8 cellular contexts compared by ENCODE assay signal in genomic region chr11:68040121-68040956, GRCh38. TPM values are rescaled to one million over a fixed set of nuclear protein-coding genes. Genes with fewer than 3 reads are reported as not detected.
DNase-seq lines count a peak whose midpoint lies in the region; ATAC-seq and TF ChIP-seq lines count a peak whose summit lies in the region.

No MANE protein-coding gene starts in this region.

- no peak for TF ChIP-seq CTCF in CD8-positive, alpha-beta T cell (IDR thresholded peaks at IDR 0.05)
- TF ChIP-seq CTCF in MM.1S (IDR thresholded peaks at IDR 0.05; ENCODE audit: low read length) (no peak), suprapubic skin (IDR thresholded peaks at IDR 0.05) (no peak)

- H3K4me3 Mint-ChIP-seq in CD8-positive, alpha-beta T cell: peak overlapping the region; percentile 86
- H3K4me3 Mint-ChIP-seq in memory B cell: peak overlapping the region; percentile 96

- TF ChIP-seq EP300 in suprapubic skin (IDR thresholded peaks at IDR 0.05): no peak

- H3K36me3 Mint-ChIP-seq in CD8-positive, alpha-beta T cell: peaks cover 29% of the 10 kb centered on the region
- H3K36me3 Mint-ChIP-seq in memory B cell: peaks cover 5% of the 10 kb centered on the region

- peak overlapping the region; percentile 93 for H3K27ac Mint-ChIP-seq in CD8-positive, alpha-beta T cell
- peak overlapping the region; percentile 95 for H3K27ac Mint-ChIP-seq in memory B cell

- no peak for TF ChIP-seq POLR2A in suprapubic skin (IDR thresholded peaks at IDR 0.05)

- peaks cover 9% of the 10 kb centered on the region for H3K36me3 ChIP-seq in CD8-positive, alpha-beta T cell (ENCODE audit: insufficient read depth, low read length)
- no peaks in the 10 kb centered on the region; the same call in 1 of the 2 replicates for H3K36me3 ChIP-seq in MM.1S (replicated peaks; ENCODE audit: insufficient read depth, low read length)
- H3K36me3 ChIP-seq in suprapubic skin: peaks cover 33% of the 10 kb centered on the region

- no peaks in the 10 kb centered on the region for H3K9me3 ChIP-seq in CD8-positive, alpha-beta T cell (ENCODE audit: low read length)
- no peaks in the 10 kb centered on the region for H3K9me3 ChIP-seq in MM.1S (replicated peaks; ENCODE audit: insufficient read depth, low read length)
- no peaks in the 10 kb centered on the region for H3K9me3 ChIP-seq in suprapubic skin

- H3K4me1 Mint-ChIP-seq in CD8-positive, alpha-beta T cell (ENCODE audit: low read depth): peaks cover 28% of the 10 kb centered on the region
- H3K4me1 Mint-ChIP-seq in memory B cell: peaks cover 19% of the 10 kb centered on the region

- H3K4me1 ChIP-seq in CD8-positive, alpha-beta T cell (ENCODE audit: insufficient read depth, low read length): peaks cover 54% of the 10 kb centered on the region
- H3K4me1 ChIP-seq in MM.1S (ENCODE audit: low read length) (peaks cover 16% of the 10 kb centered on the region), suprapubic skin (peaks cover 80% of the 10 kb centered on the region)

- peak in 5 of 7 experiments; percentile 17 to 69 (median 49) for DNase-seq in CD8-positive, alpha-beta T cell
- DNase-seq in MM.1S: peak; percentile 85
- DNase-seq in activated CD4-positive, CD25-positive, alpha-beta regulatory T cell (lab: John Stamatoyannopoulos, UW): peak in 3 of 4 experiments; percentile 16 to 29 (median 20)
- DNase-seq in dermis blood vessel endothelial cell: peak; percentile 87
- peak; percentile 69 to 70 for DNase-seq in memory B cell (ENCODE audit: low spot score in 2 of 2)
- DNase-seq in suprapubic skin (ENCODE audit: low spot score in 2 of 2): peak; percentile 84 to 89

- peaks cover 69% of the 10 kb centered on the region for H3K79me2 ChIP-seq in MM.1S (ENCODE audit: low read length)

- H3K9ac ChIP-seq in MM.1S (ENCODE audit: low read length): peak overlapping the region; percentile 84

- intact Hi-C loops in CD8-positive, alpha-beta T cell (cut with DNase I, micrococcal nuclease): loop anchor here (1.0 to 5.0 kb wide), 2 partner anchors 10 to 38 kb away; partner anchors contain the start of genes NDUFS8 (in 2 of the 2) and UNC93B1 (in 1 of the 2)

- peak overlapping the region; percentile 73 for H3K27ac ChIP-seq in CD8-positive, alpha-beta T cell (ENCODE audit: low read depth, low read length)
- H3K27ac ChIP-seq in MM.1S (ENCODE audit: low read length) (peak overlapping the region; percentile 76), suprapubic skin (peak overlapping the region; percentile 83)

- POLR2A ChIA-PET in CD8-positive, alpha-beta T cell (lab: Charles Lee): interaction anchor here (1.2 kb wide), 1 partner anchor 10 kb away, joined by 4 read pairs; the partner anchor contains the start of gene NDUFS8

- H2AFZ ChIP-seq in MM.1S (ENCODE audit: low read length): peak overlapping the region; percentile 42

- peak overlapping the region; percentile 90 for H3K4me3 ChIP-seq in CD8-positive, alpha-beta T cell (ENCODE audit: low read depth, low read length)
- H3K4me3 ChIP-seq in MM.1S (ENCODE audit: low read length): peak overlapping the region; percentile 89
- peak overlapping the region; percentile 69 for H3K4me3 ChIP-seq in suprapubic skin

- CTCF ChIA-PET in CD8-positive, alpha-beta T cell (lab: Charles Lee): interaction anchor here (0.5 to 1.5 kb wide), 3 partner anchors 10 to 199 kb away, joined by 3 read pairs; partner anchors contain the start of gene NDUFS8

- H4K20me1 ChIP-seq in MM.1S (ENCODE audit: insufficient read depth, low read length): peaks cover 5% of the 10 kb centered on the region; the same call in 1 of the 2 replicates

- ATAC-seq in CD8-positive, alpha-beta T cell: peak; percentile 59
- ATAC-seq in GM21381 (IDR thresholded peaks at IDR 0.05; ENCODE audit: unreplicated experiment): peak; percentile 45
- peak; percentile 88 for ATAC-seq in memory B cell (ENCODE audit: low read depth)
- no peak for ATAC-seq in HG03139 (IDR thresholded peaks at IDR 0.05; ENCODE audit: unreplicated experiment)

- peaks cover 27% of the 10 kb centered on the region for H3F3A ChIP-seq in MM.1S (ENCODE audit: insufficient read depth, low read length)

- WGBS in suprapubic skin: 46% methylated on average over 8 of the region's 21 CpGs

- no peaks in the 10 kb centered on the region for H3K9me2 ChIP-seq in MM.1S (replicated peaks; ENCODE audit: insufficient read depth, low read length)

- H3K27me3 ChIP-seq in CD8-positive, alpha-beta T cell (ENCODE audit: insufficient read depth, low read length): no peaks in the 10 kb centered on the region
- H3K27me3 ChIP-seq in MM.1S (replicated peaks; ENCODE audit: insufficient read depth, low read length): no peaks in the 10 kb centered on the region
- H3K27me3 ChIP-seq in suprapubic skin: no peaks in the 10 kb centered on the region

- no peaks in the 10 kb centered on the region for H3K27me3 Mint-ChIP-seq in CD8-positive, alpha-beta T cell (ENCODE audit: low read depth)
- no peaks in the 10 kb centered on the region for H3K27me3 Mint-ChIP-seq in memory B cell

- H3K9me3 Mint-ChIP-seq in CD8-positive, alpha-beta T cell: no peaks in the 10 kb centered on the region
- H3K9me3 Mint-ChIP-seq in memory B cell: no peaks in the 10 kb centered on the region

- H3K4me2 ChIP-seq in MM.1S (ENCODE audit: low read depth, low read length): peak overlapping the region; percentile 95

RNA-seq across cellular contexts. Expression of gene TCIRG1, which starts 1.5 kb away (rescaled TPM):
- 100 to 1,000 TPM; 153 to 154 TPM for total RNA-seq in CD8-positive, alpha-beta T cell
- 81.3 and 110 TPM in 2 replicates for total RNA-seq in dermis blood vessel endothelial cell
- total RNA-seq in suprapubic skin: 10 to 100 TPM; 19.4 to 50.9 (median 41.2) TPM

RNA-seq across cellular contexts. Expression of gene NDUFS8, which starts 9.9 kb away (rescaled TPM):
- 10 to 100 TPM; 59.4 to 63.2 TPM for total RNA-seq in CD8-positive, alpha-beta T cell
- total RNA-seq in dermis blood vessel endothelial cell (104 and 109 TPM in 2 replicates), suprapubic skin (100 to 1,000 TPM in 3 of 4 donors, 10 to 100 TPM in 1; 90.8 to 155 (median 148) TPM)

RNA-seq across cellular contexts. Expression of gene ALDH3B1, which starts 30.2 kb away (rescaled TPM):
- total RNA-seq in CD8-positive, alpha-beta T cell: not detected
- 0.65 and 0.68 TPM in 2 replicates for total RNA-seq in dermis blood vessel endothelial cell
- total RNA-seq in suprapubic skin: 1 to 10 TPM; 3.2 to 6.4 (median 5.9) TPM

RNA-seq across cellular contexts. Expression of gene UNC93B1, which starts 36.4 kb away (rescaled TPM):
- total RNA-seq in CD8-positive, alpha-beta T cell: 10 to 100 TPM; 14.4 to 15.6 TPM
- total RNA-seq in dermis blood vessel endothelial cell (21.1 and 23.3 TPM in 2 replicates), suprapubic skin (10 to 100 TPM; 22.7 to 34.3 (median 28.1) TPM)

Comparison
In these comparisons a context has a peak if more than half of its experiments do, and no peak if none do; other contexts are left out.
1. DNase-seq: peak in every context shown above with its lines; median percentile 87 in dermis blood vessel endothelial cell; 86 in suprapubic skin; 85 in MM.1S; 70 in memory B cell; 49 in CD8-positive, alpha-beta T cell; 20 in activated CD4-positive, CD25-positive, alpha-beta regulatory T cell.